ENCODE assay signal across 12 cellular contexts in the genomic region with DNA sequence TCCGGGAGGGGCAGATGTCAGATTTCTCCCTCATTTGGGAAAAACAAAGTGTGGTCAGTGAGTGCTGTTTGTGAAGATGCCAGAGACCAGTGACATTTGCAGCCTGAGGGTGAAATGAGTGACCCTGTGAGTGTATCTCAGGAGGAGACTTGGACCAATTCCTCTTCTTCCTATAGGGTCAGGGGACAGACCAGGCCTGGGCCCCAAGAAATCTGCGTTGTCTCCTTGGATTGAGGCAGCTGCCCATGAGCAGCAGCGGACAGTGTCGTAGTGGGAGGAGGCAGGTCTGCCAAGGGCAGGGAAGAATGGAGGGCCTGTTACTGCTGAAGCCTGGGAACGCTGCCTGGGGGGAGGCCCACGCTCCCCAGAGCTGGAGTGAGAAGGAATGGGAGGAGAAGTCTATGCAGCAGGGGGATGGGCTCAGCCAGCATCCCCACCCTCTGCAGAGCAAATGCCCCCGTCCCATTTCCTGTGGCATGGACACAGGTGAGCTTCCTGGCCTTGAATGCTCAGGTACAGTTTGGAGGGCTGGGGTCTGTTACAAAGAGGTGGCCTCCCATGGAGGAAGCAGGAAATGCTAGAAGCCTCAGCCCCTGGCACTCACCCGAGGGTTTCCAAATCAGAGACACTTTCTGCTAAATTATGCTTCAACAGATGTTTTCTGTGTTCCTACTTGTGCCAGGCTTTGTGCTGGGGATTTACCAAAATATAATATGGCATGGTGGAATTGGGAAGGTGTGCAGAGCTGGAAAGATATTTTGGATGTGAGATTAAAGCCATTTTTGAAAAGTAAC. TPM values are rescaled to one million over a fixed set of nuclear protein-coding genes. Genes with fewer than 3 reads are reported as not detected.
A peak's percentile ranks its signal among the peaks of the same experiment; 100 is the strongest.
DNase-seq lines count a peak whose midpoint lies in the region; ATAC-seq, FAIRE-seq and TF ChIP-seq lines count a peak whose summit lies in the region.
"Had no signal": no experiment of that assay in that cellular context is flagged by ENCODE, and none has a peak within 500 bp of the region (broad histone marks: within the 10 kb centered on the region; RNA-seq: fewer than 3 reads in every experiment).

No MANE protein-coding gene starts in this region.

- POLR2A ChIA-PET in H1 (lab: Charles Lee; ENCODE audit: partially characterized antibody) = no interaction called here

- no peaks in the 10 kb centered on the region for H3K4me1 Mint-ChIP-seq in activated CD4-positive, alpha-beta T cell treated with anti-CD3 and anti-CD28 coated beads, Interleukin-2, amount 10 ng/mL, durations not matched to agents 24 days and 14 days

- no peak overlapping the region for H2AFZ ChIP-seq in H1 (ENCODE audit: low read length)

- 73% methylated on average over 8 of the region's 8 CpGs; no CpG with 5 or more reads in 1 of the 2 experiments for WGBS in H1 (ENCODE audit: extremely low coverage in 1 of 2, insufficient coverage in 1 of 2, insufficient read length in 1 of 2, insufficient replicate concordance in 2 of 2, low coverage in 1 of 2, low lambda C conversion rate in 2 of 2, missing lambda C conversion rate in 1 of 2), 2 experiments

- no peaks in the 10 kb centered on the region for H4K20me1 ChIP-seq in H1 (replicated peaks in 1 of 2; ENCODE audit: control insufficient read depth in 1 of 2, insufficient read depth in 2 of 2, low read length in 2 of 2)
- H4K20me1 ChIP-seq: BLaER1 had no signal

- H3K14ac ChIP-seq in H1 (ENCODE audit: insufficient read length) = no peak overlapping the region

- no peak overlapping the region for H3K9ac ChIP-seq in H1 (replicated peaks in 1 of 4; ENCODE audit: extremely low read depth in 1 of 4, low read depth in 3 of 4, low read length in 3 of 4)
- H3K9ac ChIP-seq: BLaER1 had no signal

- H3K4me3 Mint-ChIP-seq in activated CD4-positive, alpha-beta T cell treated with anti-CD3 and anti-CD28 coated beads, Interleukin-2, amount 10 ng/mL, durations not matched to agents 24 days and 14 days = no peak overlapping the region

- ATAC-seq in lower lobe of right lung = peak in 1 of 2 donors; percentile 18
- no peak for ATAC-seq in gastrocnemius medialis
- no peak for ATAC-seq in HG03457 (IDR thresholded peaks at IDR 0.05; ENCODE audit: unreplicated experiment)

- no peaks in the 10 kb centered on the region for H3K36me3 Mint-ChIP-seq in activated CD4-positive, alpha-beta T cell treated with anti-CD3 and anti-CD28 coated beads, Interleukin-2, amount 10 ng/mL, durations not matched to agents 24 days and 14 days (ENCODE audit: low read depth)

- no peaks in the 10 kb centered on the region for H3K79me1 ChIP-seq in H1 (ENCODE audit: low read depth, low read length)

- H3K27ac ChIP-seq in H1 (ENCODE audit: low read depth, low read length) (no peak overlapping the region), lower lobe of right lung (peak overlapping the region; percentile 72), gastrocnemius medialis (peak overlapping the region; percentile 77 to 91 (median 87))
- H3K27ac ChIP-seq: BLaER1 had no signal

- TF ChIP-seq POLR2A in H1 (IDR thresholded peaks at IDR 0.05; ENCODE audit: control extremely low read depth in 1 of 2, low read depth in 2 of 2, low read length in 2 of 2) (no peak), gastrocnemius medialis (IDR thresholded peaks at IDR 0.05) (peak in 1 of 2 donors; percentile 7)

- H4K5ac ChIP-seq in H1 (ENCODE audit: insufficient read length, low read depth, low read length) = no peak overlapping the region

- no peak overlapping the region for H3K23ac ChIP-seq in H1 (ENCODE audit: insufficient read length)

- no peaks in the 10 kb centered on the region for H3K9me3 Mint-ChIP-seq in activated CD4-positive, alpha-beta T cell treated with anti-CD3 and anti-CD28 coated beads, Interleukin-2, amount 10 ng/mL, durations not matched to agents 24 days and 14 days

- H2BK120ac ChIP-seq in H1 (replicated peaks; ENCODE audit: low read depth, low read length) = no peak overlapping the region

- no peaks in the 10 kb centered on the region for H3K79me2 ChIP-seq in H1 (ENCODE audit: control insufficient read depth in 1 of 2, insufficient read depth in 2 of 2, low read length in 2 of 2)

- no peak overlapping the region for H2BK15ac ChIP-seq in H1 (ENCODE audit: low read length)

- H3K27me3 ChIP-seq in H1 (replicated peaks in 1 of 4; ENCODE audit: control insufficient read depth in 3 of 4, extremely low read depth in 1 of 4, insufficient read depth in 3 of 4, low read length in 3 of 4) (peaks cover 0 to 2% (median 0%) of the 10 kb centered on the region in 4 experiments; a peak in 1 of 7 replicates), lower lobe of right lung (ENCODE audit: low read depth) (no peaks in the 10 kb centered on the region), gastrocnemius medialis (no peaks in the 10 kb centered on the region)
- H3K27me3 ChIP-seq: BLaER1 had no signal

- H3K27me3 Mint-ChIP-seq in activated CD4-positive, alpha-beta T cell treated with anti-CD3 and anti-CD28 coated beads, Interleukin-2, amount 10 ng/mL, durations not matched to agents 24 days and 14 days = no peaks in the 10 kb centered on the region

- H3K4me3 ChIP-seq in H1 (ENCODE audit: extremely low read depth in 1 of 4, insufficient read depth in 2 of 4, low read depth in 3 of 4, low read length in 4 of 4) (no peak overlapping the region), lower lobe of right lung (peak overlapping the region; percentile 27), gastrocnemius medialis (peak overlapping the region; percentile 41 to 55 (median 45))
- H3K4me3 ChIP-seq: BLaER1 had no signal

- intact Hi-C loops in lower lobe of right lung (cut with DNase I) (no loop called here), gastrocnemius medialis (cut with DNase I; ENCODE audit: low total_unique reads) (no loop called here)
- intact Hi-C loops in activated CD4-positive, alpha-beta T cell treated with anti-CD3 and anti-CD28 coated beads, Interleukin-2, amount 10 ng/mL, durations not matched to agents 24 days and 14 days (cut with micrococcal nuclease) = no loop called here

- TF ChIP-seq EP300 in H1 (IDR thresholded peaks at IDR 0.05; ENCODE audit: borderline replicate concordance in 1 of 2, low read depth in 2 of 2, low read length in 2 of 2) = no peak

- no peaks in the 10 kb centered on the region for H3K23me2 ChIP-seq in H1 (ENCODE audit: low read depth, low read length)

- no peak overlapping the region for H3K27ac Mint-ChIP-seq in activated CD4-positive, alpha-beta T cell treated with anti-CD3 and anti-CD28 coated beads, Interleukin-2, amount 10 ng/mL, durations not matched to agents 24 days and 14 days

- 0 out of 2 replicates have a peak overlapping the region, but pooled peaks have one; percentile 5 for H2AK5ac ChIP-seq in H1 (ENCODE audit: low read depth, low read length)

- CTCF ChIA-PET in H1 (lab: Charles Lee; ENCODE audit: partially characterized antibody) = interaction anchor here (0.9 to 2.2 kb wide), 6 partner anchors 9 to 460 kb away, joined by 3 to 7 read pairs (median 3); no protein-coding TSS in a partner anchor

- H3K56ac ChIP-seq in H1 (replicated peaks; ENCODE audit: insufficient read length, low read depth, low read length) = no peak overlapping the region

- H3K36me3 ChIP-seq in H1 (ENCODE audit: control insufficient read depth in 2 of 4, insufficient read depth in 4 of 4, low read length in 3 of 4) = no peaks in the 10 kb centered on the region
- no peaks in the 10 kb centered on the region for H3K36me3 ChIP-seq in lower lobe of right lung
- no peaks in the 10 kb centered on the region for H3K36me3 ChIP-seq in gastrocnemius medialis
- H3K36me3 ChIP-seq: BLaER1 had no signal

- H3K4ac ChIP-seq in H1 (replicated peaks; ENCODE audit: insufficient read length, low read depth, low read length) = no peak overlapping the region

- no peak for FAIRE-seq in H1 (lab: Jason Lieb, UNC)

- DNase-seq in ELF-1 (ENCODE audit: low read depth, low spot score) (peak; percentile 57), H1 (ENCODE audit: low read depth in 1 of 2, low spot score in 2 of 2) (no peak), lower lobe of right lung (no peak), gastrocnemius medialis (peak in 1 of 2 donors; percentile 57), DMS53 treated with DMSO at 0.1 percent for 48 hours (lab: John Stamatoyannopoulos, UW; ENCODE audit: unreplicated experiment) (no peak)
- no peak for DNase-seq in NK-92 treated with Interleukin-12 subunit alpha and Interleukin-12 subunit beta, amount 100 ng/mL, for 24 hours (lab: John Stamatoyannopoulos, UW)
- no peak for DNase-seq in activated CD4-positive, alpha-beta T cell treated with anti-CD3 and anti-CD28 coated beads, Interleukin-2, amount 10 ng/mL, durations not matched to agents 24 days and 14 days
- DNase-seq: NCI-H510A treated with DMSO at 0.1 percent for 48 hours, retina had no signal

- no peak overlapping the region for H2BK20ac ChIP-seq in H1 (ENCODE audit: low read length)

- no peak overlapping the region for H2BK12ac ChIP-seq in H1 (ENCODE audit: low read depth, low read length)

- no peak for TF ChIP-seq CTCF in H1 (IDR thresholded peaks at IDR 0.05; ENCODE audit: control extremely low read depth in 1 of 3, insufficient read depth in 1 of 3, low read depth in 1 of 3, low read length in 3 of 3)
- no peak for TF ChIP-seq CTCF in lower lobe of right lung (IDR thresholded peaks at IDR 0.05)
- no peak for TF ChIP-seq CTCF in gastrocnemius medialis (IDR thresholded peaks at IDR 0.05 in 4 of 5, conservative IDR thresholded peaks at IDR 0.05 in 1 of 5)

- no peak for TF ChIP-seq RAD21 in H1 (IDR thresholded peaks at IDR 0.05 in 1 of 2, conservative IDR thresholded peaks at IDR 0.05 in 1 of 2; ENCODE audit: low read depth in 2 of 2, low read length in 2 of 2)

- H3K4me1 ChIP-seq in H1 (replicated peaks in 1 of 4; ENCODE audit: control insufficient read depth in 3 of 4, insufficient read depth in 4 of 4, low read length in 3 of 4) (peaks cover 0 to 10% (median 6%) of the 10 kb centered on the region in 4 experiments; a peak in 4 of 7 replicates), lower lobe of right lung (peaks cover 65% of the 10 kb centered on the region), gastrocnemius medialis (peaks cover 48 to 68% of the 10 kb centered on the region in 2 donors)

- in situ Hi-C loops in gastrocnemius medialis (cut with MboI; ENCODE audit: low sequenced_read_pairs in 4 of 4) = no loop called here

- H3K9me3 ChIP-seq in H1 (ENCODE audit: insufficient read depth in 2 of 2, low read depth in 1 of 2, low read length in 1 of 2) (no peaks in the 10 kb centered on the region), lower lobe of right lung (no peaks in the 10 kb centered on the region), gastrocnemius medialis (no peaks in the 10 kb centered on the region)
- H3K9me3 ChIP-seq: BLaER1 had no signal

- H4K91ac ChIP-seq in H1 (replicated peaks; ENCODE audit: insufficient read length, low read length) = peak overlapping the region; percentile 27

- H3K4me2 ChIP-seq in H1 (ENCODE audit: insufficient read depth in 1 of 2, low read depth in 2 of 2, low read length in 2 of 2) = no peak overlapping the region
- H3K4me2 ChIP-seq: BLaER1 had no signal

- peak overlapping the region; percentile 83; the same call in 1 of the 2 replicates for H4K8ac ChIP-seq in H1 (ENCODE audit: extremely low read depth, insufficient read depth, low read length)

- no peak overlapping the region for H3K18ac ChIP-seq in H1 (ENCODE audit: extremely low read depth, low read length)

- no peak overlapping the region for H2BK5ac ChIP-seq in H1 (ENCODE audit: low read depth, low read length)

RNA-seq across cellular contexts. Expression of a gene that starts 29.8 kb away (rescaled TPM):
- total RNA-seq in H1 (2021; fragmentation: NEBNext Ultra II Directional; extraction: Animal tissue kit (Norgen Biotek cat#: 25700)) = 2.9 TPM in 2 replicates
- 1.5 and 1.8 TPM in 2 replicates for polyA plus RNA-seq in H1 (2011; rRNA removed)
- polyA plus RNA-seq in H1 (2011; cell fraction: cytosol; rRNA removed) = 1.7 TPM
- polyA plus RNA-seq in H1 (2011; cell fraction: nucleus; rRNA removed) = 4.1 TPM
- polyA plus RNA-seq in H1 (2012, experiment 1 of 2) = 1.9 to 3.0 TPM (median 2.1 TPM) in 4 replicates
- 1.1 TPM for polyA plus RNA-seq in H1 (2012, experiment 2 of 2)
- 2.1 TPM for polyA plus RNA-seq in H1 (2013, experiment 1 of 2)
- polyA plus RNA-seq in H1 (2013, experiment 2 of 2) = 1.7 TPM
- polyA minus RNA-seq in H1 (2011; rRNA and poly(A)+ RNA removed) = 3.6 and 3.9 TPM in 2 replicates
- 1.1 TPM for polyA minus RNA-seq in H1 (2011; cell fraction: cytosol; rRNA and poly(A)+ RNA removed)
- 2.8 TPM for polyA minus RNA-seq in H1 (2011; cell fraction: nucleus; rRNA and poly(A)+ RNA removed)
- total RNA-seq in lower lobe of right lung = 29.0 TPM
- 10 to 100 TPM; 25.9 to 84.0 (median 48.5) TPM for total RNA-seq in gastrocnemius medialis
- not detected in 2 replicates for total RNA-seq in activated CD4-positive, alpha-beta T cell treated with anti-CD3 and anti-CD28 coated beads, Interleukin-2, amount 10 ng/mL, durations not matched to agents 24 days and 14 days
- total RNA-seq: activated CD8-positive, alpha-beta memory T cell treated with anti-CD3 and anti-CD28 coated beads for 36 hours had no signal

Comparison
In these comparisons a context has a peak if more than half of its experiments do, and no peak if none do; other contexts are left out.
1. H3K4me3 ChIP-seq: peak in lower lobe of right lung (single experiment) and gastrocnemius medialis (4 of 4); none in H1 (0 of 4).